In genomic region chr15:64288577-64288976, GRCh38 we compare ENCODE assay signal across 20 cellular contexts.
DNase-seq lines count a peak whose midpoint lies in the region; ATAC-seq, FAIRE-seq and TF ChIP-seq lines count a peak whose summit lies in the region.
"Had no signal": no experiment of that assay in that cellular context is flagged by ENCODE, and none has a peak within 500 bp of the region (broad histone marks: within the 10 kb centered on the region; RNA-seq: fewer than 3 reads in every experiment).

No MANE protein-coding gene starts in this region.

- H3K9me3 ChIP-seq in K562 (replicated peaks; ENCODE audit: control insufficient read depth, insufficient read depth, low read depth, low read length) (no peaks in the 10 kb centered on the region), neuronal stem cell (replicated peaks in 1 of 2; ENCODE audit: control insufficient read depth in 2 of 2, insufficient read depth in 1 of 2, low read depth in 1 of 2, low read length in 2 of 2) (no peaks in the 10 kb centered on the region)
- H3K9me3 ChIP-seq: esophagus muscularis mucosa, stomach, upper lobe of right lung had no signal

- no peak overlapping the region for H3K4me2 ChIP-seq in K562 (ENCODE audit: insufficient read depth, low read length)
- no peak overlapping the region for H3K4me2 ChIP-seq in neuronal stem cell (ENCODE audit: insufficient read depth, low read length, poor library complexity, severe bottlenecking)

- no peak overlapping the region for H2BK120ac ChIP-seq in neuronal stem cell (ENCODE audit: low read depth, low read length)

- DNase-seq in EL = peak; percentile 50
- peak; percentile 17 for DNase-seq in HT1080 (ENCODE audit: low read depth)
- DNase-seq in K562 (ENCODE audit: extremely low read depth in 1 of 4, low spot score in 3 of 4) = no peak
- peak; percentile 53 for DNase-seq in myocyte (ENCODE audit: low read depth)
- no peak for DNase-seq in activated naive CD4-positive, alpha-beta T cell (lab: John Stamatoyannopoulos, UW)
- no peak for DNase-seq in neuronal stem cell (ENCODE audit: low spot score)
- no peak for DNase-seq in activated CD4-positive, CD25-positive, alpha-beta regulatory T cell treated with anti-CD3 and anti-CD28 coated beads, Interleukin-2, amount 50 U/mL, for 72 hours
- DNase-seq in stimulated activated CD4-positive, alpha-beta T cell treated with anti-CD3 and anti-CD28 coated beads, Interleukin-4, amount 100 ng/mL, for 1 hour = no peak
- DNase-seq: activated CD4-positive, alpha-beta memory T cell treated with anti-CD3 and anti-CD28 coated beads, Interleukin-2, amount 10 ng/mL, durations not matched to agents 7 days and 5 days; activated T-cell treated with anti-CD3 and anti-CD28 coated beads, Interleukin-2, amount 50 U/mL, for 24 hours; CD4-positive, CD25-positive, alpha-beta regulatory T cell; DND-41; kidney; NCI-H1092 treated with DMSO at 0.1 percent for 48 hours; NCI-H345; SHP77; stomach had no signal

- H3K9ac ChIP-seq in K562 (ENCODE audit: insufficient read depth in 1 of 2, low read depth in 2 of 2, low read length in 2 of 2) (no peak overlapping the region), neuronal stem cell (ENCODE audit: low read depth, low read length, poor library complexity) (no peak overlapping the region)

- H2AFZ ChIP-seq in K562 (ENCODE audit: low read depth, low read length) (no peak overlapping the region), neuronal stem cell (ENCODE audit: low read length) (no peak overlapping the region)

- CTCF ChIA-PET in K562 (lab: Yijun Ruan, JAX; ENCODE audit: low intra/inter-chr PET ratio) = no interaction called here

- H3K4ac ChIP-seq in neuronal stem cell (ENCODE audit: low read length) = no peak overlapping the region

- no peak overlapping the region for H2BK12ac ChIP-seq in neuronal stem cell (ENCODE audit: low read length)

- H4K8ac ChIP-seq in neuronal stem cell (ENCODE audit: low read depth, low read length) = no peak overlapping the region

- no peak for TF ChIP-seq RAD21 in K562 (CRISPR knock-in tag; conservative IDR thresholded peaks at IDR 0.05 in 1 of 2, IDR thresholded peaks at IDR 0.05 in 1 of 2)

- H2AK5ac ChIP-seq in neuronal stem cell (ENCODE audit: low read depth, low read length) = no peak overlapping the region

- H2BK15ac ChIP-seq in neuronal stem cell (ENCODE audit: low read length) = no peak overlapping the region

- POLR2A ChIA-PET in K562 (lab: Yijun Ruan, JAX) = no interaction called here

- no peak overlapping the region for H4K91ac ChIP-seq in neuronal stem cell (ENCODE audit: low read depth, low read length, poor library complexity)

- H3K27ac ChIP-seq in K562 (ENCODE audit: extremely low read depth, low read depth, low read length) = no peak overlapping the region
- no peak overlapping the region for H3K27ac ChIP-seq in neuronal stem cell (replicated peaks; ENCODE audit: low read length)
- H3K27ac ChIP-seq: esophagus muscularis mucosa, stomach, upper lobe of right lung had no signal

- no peak overlapping the region for H3K18ac ChIP-seq in neuronal stem cell (ENCODE audit: low read length)

- H4K20me1 ChIP-seq in K562 (replicated peaks; ENCODE audit: control insufficient read depth, insufficient read depth, low read length) = no peaks in the 10 kb centered on the region

- WGBS in K562 (ENCODE audit: insufficient coverage, low coverage, missing lambda C conversion rate) = 79% methylated on average over 1 of the region's 1 CpG
- WGBS in neuronal stem cell (ENCODE audit: extremely low coverage in 2 of 2, insufficient read length in 2 of 2, insufficient replicate concordance in 1 of 2), 2 donors = no CpG with 5 or more reads among the region's 1 CpG

- no peaks in the 10 kb centered on the region for H3K9me1 ChIP-seq in K562 (ENCODE audit: control insufficient read depth, insufficient read depth, low read length)

- no peak for TF ChIP-seq EP300 in K562 (IDR thresholded peaks at IDR 0.05; ENCODE audit: low read length)

- no peak overlapping the region for H3K23ac ChIP-seq in neuronal stem cell (ENCODE audit: low read depth, low read length, poor library complexity)

- in situ Hi-C loops in K562 (cut with MboI) = no loop called here

- peak; percentile 11 for FAIRE-seq in K562 (lab: Jason Lieb, UNC)
- FAIRE-seq: bronchial epithelial cell had no signal

- H3K79me2 ChIP-seq in K562 (ENCODE audit: control insufficient read depth, insufficient read depth, low read length) = peaks cover 38% of the 10 kb centered on the region

- no peak overlapping the region for H3K4me3 ChIP-seq in K562
- no peak overlapping the region for H3K4me3 ChIP-seq in neuronal stem cell (ENCODE audit: low read length in 2 of 2)
- H3K4me3 ChIP-seq: esophagus muscularis mucosa, stomach, upper lobe of right lung had no signal

- H3K4me1 ChIP-seq in K562 (replicated peaks in 1 of 2; ENCODE audit: control insufficient read depth in 2 of 2, insufficient read depth in 2 of 2, low read length in 2 of 2) (peaks cover 0 to 3% of the 10 kb centered on the region in 2 experiments; a peak in 2 of 5 replicates), neuronal stem cell (ENCODE audit: control insufficient read depth in 2 of 2, insufficient read depth in 1 of 2, low read depth in 1 of 2, low read length in 2 of 2) (peaks cover 4 to 6% of the 10 kb centered on the region in 2 donors)
- H3K4me1 ChIP-seq: upper lobe of right lung had no signal

- no peak overlapping the region for H3K14ac ChIP-seq in neuronal stem cell (ENCODE audit: low read length)

- BruUV-seq in K562 (replicated peaks; lab: Mats Ljungman, UMichigan) = no TSS peak

- no peak for ATAC-seq in K562

- H3K36me3 ChIP-seq in K562 (ENCODE audit: control insufficient read depth, insufficient read depth, low read length) (no peaks in the 10 kb centered on the region), neuronal stem cell (replicated peaks in 1 of 2; ENCODE audit: control insufficient read depth in 2 of 2, insufficient read depth in 2 of 2, low read length in 2 of 2) (peaks cover 0 to 8% of the 10 kb centered on the region in 2 donors)
- H3K36me3 ChIP-seq: esophagus muscularis mucosa, upper lobe of right lung had no signal

- TF ChIP-seq CTCF in K562 (IDR thresholded peaks at IDR 0.05 in 2 of 3, conservative IDR thresholded peaks at IDR 0.05 in 1 of 3; ENCODE audit: insufficient read depth in 2 of 3, low read depth in 1 of 3, low read length in 3 of 3) = no peak

- H3K27me3 ChIP-seq in K562 (ENCODE audit: control insufficient read depth in 2 of 2, insufficient read depth in 2 of 2, low read length in 2 of 2) = no peaks in the 10 kb centered on the region
- H3K27me3 ChIP-seq in neuronal stem cell (ENCODE audit: control insufficient read depth in 3 of 3, insufficient read depth in 3 of 3, low read depth in 1 of 3, low read length in 3 of 3) = no peaks in the 10 kb centered on the region
- H3K27me3 ChIP-seq: esophagus muscularis mucosa, stomach, upper lobe of right lung had no signal

- intact Hi-C loops in K562 (cut with micrococcal nuclease) = no loop called here

- H2BK5ac ChIP-seq in neuronal stem cell (ENCODE audit: low read length) = no peak overlapping the region

- TF ChIP-seq POLR2A in K562 (conservative IDR thresholded peaks at IDR 0.05) = no peak

- no peaks in the 10 kb centered on the region for H3K79me1 ChIP-seq in neuronal stem cell (ENCODE audit: low read depth, low read length)

TF ChIP-seq in K562, 482 proteins besides CTCF, POLR2A, EP300 and RAD21 (continues in another document):
- TF ChIP-seq BRD9 (IDR thresholded peaks at IDR 0.05; ENCODE audit: low read depth, partially characterized antibody) (no peak), DPF2 (IDR thresholded peaks at IDR 0.05) (no peak), XRCC5 (IDR thresholded peaks at IDR 0.05; ENCODE audit: low read depth, low read length) (no peak), EWSR1 (IDR thresholded peaks at IDR 0.05; ENCODE audit: borderline replicate concordance, low read depth, partially characterized antibody) (no peak), GABPB2 (CRISPR knock-in tag; conservative IDR thresholded peaks at IDR 0.05) (no peak), ELK1 (CRISPR knock-in tag; IDR thresholded peaks at IDR 0.05) (no peak), ZKSCAN8 (CRISPR knock-in tag; IDR thresholded peaks at IDR 0.05) (no peak), SNRNP70 (optimal IDR thresholded peaks at IDR 0.05; ENCODE audit: low read depth, low read length) (no peak), ZNF785 (CRISPR knock-in tag; IDR thresholded peaks at IDR 0.05) (no peak), ZBTB12 (CRISPR knock-in tag; IDR thresholded peaks at IDR 0.05) (no peak)
- TF ChIP-seq, protein P1, sequence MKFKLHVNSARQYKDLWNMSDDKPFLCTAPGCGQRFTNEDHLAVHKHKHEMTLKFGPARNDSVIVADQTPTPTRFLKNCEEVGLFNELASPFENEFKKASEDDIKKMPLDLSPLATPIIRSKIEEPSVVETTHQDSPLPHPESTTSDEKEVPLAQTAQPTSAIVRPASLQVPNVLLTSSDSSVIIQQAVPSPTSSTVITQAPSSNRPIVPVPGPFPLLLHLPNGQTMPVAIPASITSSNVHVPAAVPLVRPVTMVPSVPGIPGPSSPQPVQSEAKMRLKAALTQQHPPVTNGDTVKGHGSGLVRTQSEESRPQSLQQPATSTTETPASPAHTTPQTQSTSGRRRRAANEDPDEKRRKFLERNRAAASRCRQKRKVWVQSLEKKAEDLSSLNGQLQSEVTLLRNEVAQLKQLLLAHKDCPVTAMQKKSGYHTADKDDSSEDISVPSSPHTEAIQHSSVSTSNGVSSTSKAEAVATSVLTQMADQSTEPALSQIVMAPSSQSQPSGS (CRISPR knock-in tag; IDR thresholded peaks at IDR 0.05) = no peak

Comparison
In these comparisons a context has a peak if more than half of its experiments do, and no peak if none do; other contexts are left out.
1. DNase-seq: peak in EL (single experiment), HT1080 (single experiment) and myocyte (single experiment); none in K562 (0 of 4), activated naive CD4-positive, alpha-beta T cell (0 of 4), neuronal stem cell (single experiment), activated CD4-positive, CD25-positive, alpha-beta regulatory T cell treated with anti-CD3 and anti-CD28 coated beads, Interleukin-2, amount 50 U/mL, for 72 hours (single experiment) and stimulated activated CD4-positive, alpha-beta T cell treated with anti-CD3 and anti-CD28 coated beads, Interleukin-4, amount 100 ng/mL, for 1 hour (single experiment).